In the genomic region with DNA sequence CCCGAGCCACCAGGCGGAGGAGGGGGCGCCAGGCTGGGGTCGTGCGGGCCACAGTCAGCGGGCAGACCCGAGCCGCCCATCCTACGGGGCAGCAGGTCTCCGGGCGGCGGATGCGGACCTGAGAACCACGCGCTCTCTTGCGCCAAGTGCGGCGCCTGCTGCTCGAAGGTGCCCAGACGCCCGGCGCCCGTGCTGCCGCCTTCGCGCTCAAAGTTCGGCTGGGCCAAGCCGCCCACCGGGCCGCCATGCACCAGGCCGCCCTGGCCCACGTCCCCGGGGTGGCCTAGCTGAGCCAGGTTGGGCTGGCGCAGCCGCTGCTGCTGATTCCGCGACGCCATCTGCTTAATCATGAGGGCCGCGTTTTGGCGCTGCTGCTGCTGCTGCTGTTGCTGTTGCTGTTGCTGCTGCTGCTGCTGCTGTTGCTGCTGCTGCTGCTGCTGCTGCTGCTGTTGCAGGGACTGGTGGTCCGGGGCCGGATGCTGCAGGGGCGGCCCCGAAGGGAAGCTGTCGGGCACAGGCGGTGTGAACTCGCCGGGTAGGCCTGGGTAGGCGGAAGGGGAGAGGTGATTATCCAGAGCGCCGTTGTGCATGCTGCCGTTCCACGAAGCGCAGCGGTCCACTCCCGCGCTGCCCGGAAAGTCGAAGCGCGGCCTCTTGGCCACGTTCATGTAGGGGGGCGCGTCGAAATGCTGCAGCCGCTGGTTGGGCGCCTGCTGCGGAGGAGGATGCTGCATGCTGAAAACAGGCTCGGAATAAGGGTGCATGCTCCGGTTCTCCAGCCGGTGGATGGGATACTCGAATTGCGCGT, we compare ENCODE assay signal across 10 cellular contexts. TPM values are rescaled to one million over a fixed set of nuclear protein-coding genes. Genes with fewer than 3 reads are reported as not detected.
DNase-seq lines count a peak whose midpoint lies in the region; ATAC-seq and TF ChIP-seq lines count a peak whose summit lies in the region.
"Had no signal": no experiment of that assay in that cellular context is flagged by ENCODE, and none has a peak within 500 bp of the region (broad histone marks: within the 10 kb centered on the region; RNA-seq: fewer than 3 reads in every experiment).

No MANE protein-coding gene starts in this region.

- H3K27ac ChIP-seq in GM23248 (no peak overlapping the region), ascending aorta (peak overlapping the region; percentile 92 to 96), right cardiac atrium (ENCODE audit: low read length) (no peak overlapping the region), rectal smooth muscle tissue (ENCODE audit: low read depth, low read length) (peak overlapping the region; percentile 32)

- 43 to 55% methylated on average over 58 to 74 of the region's 75 CpGs for WGBS in GM23248 (ENCODE audit: low coverage in 1 of 2, low lambda C conversion rate in 2 of 2, missing lambda C conversion rate in 2 of 2), 2 experiments
- WGBS in right cardiac atrium, result 35% methylated on average over 75 of the region's 75 CpGs

- peak overlapping the region; percentile 85 for H3K4me2 ChIP-seq in GM23248 (ENCODE audit: unreplicated experiment)

- peaks cover 23% of the 10 kb centered on the region for H3K4me1 ChIP-seq in GM23248 (ENCODE audit: insufficient read depth)
- peaks cover 2 to 29% of the 10 kb centered on the region in 2 donors for H3K4me1 ChIP-seq in ascending aorta
- H3K4me1 ChIP-seq in right cardiac atrium (ENCODE audit: control insufficient read depth, insufficient read depth, low read length), result peaks cover 3% of the 10 kb centered on the region
- H3K4me1 ChIP-seq in rectal smooth muscle tissue (ENCODE audit: control insufficient read depth, insufficient read depth, low read length), result peaks cover 2% of the 10 kb centered on the region

- in situ Hi-C loops in GM23248 (cut with MboI), result no loop called here

- H3K9me3 ChIP-seq in GM23248 (ENCODE audit: low read depth), result no peaks in the 10 kb centered on the region
- no peaks in the 10 kb centered on the region for H3K9me3 ChIP-seq in ascending aorta
- no peaks in the 10 kb centered on the region for H3K9me3 ChIP-seq in right cardiac atrium (ENCODE audit: control insufficient read depth, low read length)

- H3K79me2 ChIP-seq in GM23248 (ENCODE audit: insufficient read depth), result peaks cover 71% of the 10 kb centered on the region

- no peaks in the 10 kb centered on the region for H3K9me2 ChIP-seq in GM23248 (ENCODE audit: insufficient read depth)

- H3K9ac ChIP-seq in GM23248, result peak overlapping the region; percentile 85
- H3K9ac ChIP-seq in rectal smooth muscle tissue (ENCODE audit: low read length), result no peak overlapping the region

- H2AFZ ChIP-seq in GM23248, result no peak overlapping the region

- intact Hi-C loops in ascending aorta (cut with DNase I) (no loop called here), right cardiac atrium (cut with DNase I) (loop anchor here in 2 of 4 donors (10.0 kb wide), 2 partner anchors 124 to 134 kb away; no protein-coding TSS in a partner anchor)

- H3K36me3 ChIP-seq in GM23248 (ENCODE audit: low read depth) (no peaks in the 10 kb centered on the region; the same call in 1 of the 2 replicates), ascending aorta (peaks cover 0 to 4% of the 10 kb centered on the region in 2 donors), rectal smooth muscle tissue (ENCODE audit: control insufficient read depth, insufficient read depth, low read length) (no peaks in the 10 kb centered on the region)

- no peaks in the 10 kb centered on the region for H3F3A ChIP-seq in GM23248 (ENCODE audit: insufficient read depth)

- no peaks in the 10 kb centered on the region for H3K27me3 ChIP-seq in GM23248 (replicated peaks; ENCODE audit: insufficient read depth)
- H3K27me3 ChIP-seq in ascending aorta, result no peaks in the 10 kb centered on the region
- no peaks in the 10 kb centered on the region for H3K27me3 ChIP-seq in right cardiac atrium (ENCODE audit: control insufficient read depth, insufficient read depth)
- H3K27me3 ChIP-seq in rectal smooth muscle tissue (ENCODE audit: control insufficient read depth, insufficient read depth, low read length), result peaks cover 10% of the 10 kb centered on the region

- DNase-seq in GM23248 (no peak), ascending aorta (ENCODE audit: low spot score in 2 of 2) (no peak), right cardiac atrium (peak in 2 of 3 donors; percentile 64 to 77), HPDE6-E6E7 (ENCODE audit: extremely low spot score) (no peak), NCI-H2029 (lab: John Stamatoyannopoulos, UW) (no peak)
- DNase-seq: Calu3, NCI-H2081 treated with DMSO at 0.1 percent for 48 hours had no signal

- no peak for ATAC-seq in right cardiac atrium
- no peak for ATAC-seq in GM19023 (IDR thresholded peaks at IDR 0.05; ENCODE audit: unreplicated experiment)
- ATAC-seq in GM21529 (IDR thresholded peaks at IDR 0.05; ENCODE audit: unreplicated experiment), result no peak

- no peak for TF ChIP-seq CTCF in ascending aorta (IDR thresholded peaks at IDR 0.05)

- no peaks in the 10 kb centered on the region for H4K20me1 ChIP-seq in GM23248 (ENCODE audit: insufficient read depth)

- H3K4me3 ChIP-seq in GM23248, result peak overlapping the region; percentile 85
- H3K4me3 ChIP-seq in ascending aorta, result peak overlapping the region; percentile 77 to 79
- peak overlapping the region; percentile 81 for H3K4me3 ChIP-seq in right cardiac atrium (ENCODE audit: low read length)
- H3K4me3 ChIP-seq in rectal smooth muscle tissue (ENCODE audit: low read length), result peak overlapping the region; percentile 27

RNA-seq across cellular contexts. Expression of a gene that starts 2.8 kb away (rescaled TPM):
- total RNA-seq in GM23248 (2014; rRNA removed; shearing (Covaris generic)), result 24.8 and 25.9 TPM in 2 replicates
- polyA plus RNA-seq in GM23248 (2016; fragmentation: Nextera tagmentation; extraction: Ambion mirVana) (4.2 and 4.4 TPM in 2 replicates), right cardiac atrium (3.8 TPM)
- total RNA-seq in ascending aorta (23.0 TPM), right cardiac atrium (10 to 100 TPM in 3 of 4 donors, 1 to 10 TPM in 1; 9.6 to 12.2 (median 10.1) TPM)

Comparison
In these comparisons a context has a peak if more than half of its experiments do, and no peak if none do; other contexts are left out.
1. DNase-seq: peak in right cardiac atrium (2 of 3); none in GM23248 (single experiment), ascending aorta (0 of 2), HPDE6-E6E7 (single experiment) and NCI-H2029 (single experiment).
2. H3K27ac ChIP-seq: peak in ascending aorta (2 of 2) and rectal smooth muscle tissue (single experiment); none in GM23248 (single experiment) and right cardiac atrium (single experiment).
3. H3K4me3 ChIP-seq: peak in every context shown above with its lines; median percentile 85 in GM23248; 81 in right cardiac atrium; 78 in ascending aorta; 27 in rectal smooth muscle tissue.